In genomic region chrX:130051176-130051845, GRCh38 we compare ENCODE assay signal across 27 cellular contexts.
"Had no signal": no experiment of that assay in that cellular context is flagged by ENCODE, and none has a peak within 500 bp of the region (broad histone marks: within the 10 kb centered on the region; RNA-seq: fewer than 3 reads in every experiment).

No MANE protein-coding gene starts in this region.

- H3K9me3 Mint-ChIP-seq: naive thymus-derived CD8-positive, alpha-beta T cell; stimulated activated memory B cell treated with anti-CD40 and anti-IgM and Interleukin-4, amounts not matched to agents 10 μg/mL and 1 μg/mL and 100 μg/mL, for 72 hours; stimulated activated naive CD8-positive, alpha-beta T cell treated with anti-CD3 and anti-CD28 coated beads, Interleukin-15, amount 100 ng/mL, for 72 hours had no signal

- H3K27ac Mint-ChIP-seq: nephron; stimulated activated memory B cell treated with anti-CD40 and anti-IgM and Interleukin-4, amounts not matched to agents 10 μg/mL and 1 μg/mL and 100 μg/mL, for 72 hours; stimulated activated naive CD8-positive, alpha-beta T cell treated with anti-CD3 and anti-CD28 coated beads, Interleukin-15, amount 100 ng/mL, for 72 hours had no signal

- H3K4me3 ChIP-seq: hepatocyte, left lung, lower lobe of right lung, psoas muscle, right lobe of liver, smooth muscle cell, tibial nerve, upper lobe of left lung, vagina had no signal

- H3K4me1 Mint-ChIP-seq: naive thymus-derived CD8-positive, alpha-beta T cell; neural crest cell; stimulated activated memory B cell treated with anti-CD40 and anti-IgM and Interleukin-4, amounts not matched to agents 10 μg/mL and 1 μg/mL and 100 μg/mL, for 72 hours; stimulated activated naive CD8-positive, alpha-beta T cell treated with anti-CD3 and anti-CD28 coated beads, Interleukin-15, amount 100 ng/mL, for 72 hours had no signal

- H3K27me3 ChIP-seq: hepatocyte, left lung, right lobe of liver, tibial nerve, upper lobe of left lung, vagina had no signal

- DNase-seq: kidney glomerular epithelial cell; left colon; left lung; lower lobe of right lung; mammary epithelial cell; mesenchymal stem cell; naive thymus-derived CD8-positive, alpha-beta T cell; nucleus accumbens; right lobe of liver; stimulated activated CD4-positive, alpha-beta T cell treated with anti-CD3 and anti-CD28 coated beads, Interleukin-1b, Interleukin-23, amount 100 ng/mL, for 48 hours; stimulated activated CD4-positive, alpha-beta T cell treated with anti-CD3 and anti-CD28 coated beads, Interleukin-2, amount 100 ng/mL, for 48 hours; stimulated activated CD4-positive, alpha-beta T cell treated with anti-CD3 and anti-CD28 coated beads, Interleukin-4, amount 100 ng/mL, for 4 hours; stimulated activated CD8-positive, alpha-beta memory T cell treated with anti-CD3 and anti-CD28 coated beads, Interleukin-4, amount 100 ng/mL, for 48 hours; stimulated activated naive CD4-positive, alpha-beta T cell treated with Interleukin-2 at 50 U/mL for 16 hours; stimulated activated naive CD8-positive, alpha-beta T cell treated with anti-CD3 and anti-CD28 coated beads, Interleukin-15, amount 100 ng/mL, for 72 hours; substantia nigra; upper lobe of left lung had no signal

- H3K9me3 ChIP-seq: left lung, lower lobe of right lung, psoas muscle, right lobe of liver, tibial nerve, upper lobe of left lung, vagina had no signal

- H3K4me3 Mint-ChIP-seq: naive thymus-derived CD8-positive, alpha-beta T cell; nephron; neural crest cell; stimulated activated memory B cell treated with anti-CD40 and anti-IgM and Interleukin-4, amounts not matched to agents 10 μg/mL and 1 μg/mL and 100 μg/mL, for 72 hours; stimulated activated naive CD8-positive, alpha-beta T cell treated with anti-CD3 and anti-CD28 coated beads, Interleukin-15, amount 100 ng/mL, for 72 hours had no signal

- H3K9ac ChIP-seq: parathyroid adenoma had no signal

- H3K27me3 Mint-ChIP-seq: naive thymus-derived CD8-positive, alpha-beta T cell; stimulated activated memory B cell treated with anti-CD40 and anti-IgM and Interleukin-4, amounts not matched to agents 10 μg/mL and 1 μg/mL and 100 μg/mL, for 72 hours; stimulated activated naive CD8-positive, alpha-beta T cell treated with anti-CD3 and anti-CD28 coated beads, Interleukin-15, amount 100 ng/mL, for 72 hours had no signal

- H3K4me2 ChIP-seq: hepatocyte, smooth muscle cell had no signal

- H3K4me1 ChIP-seq: left lung, lower lobe of right lung, parathyroid adenoma, right lobe of liver, tibial nerve, upper lobe of left lung had no signal

- H3K79me2 ChIP-seq: hepatocyte, parathyroid adenoma had no signal

- FAIRE-seq: keratinocyte had no signal

- H2AFZ ChIP-seq: hepatocyte, parathyroid adenoma had no signal

- H3K27ac ChIP-seq: hepatocyte, left lung, lower lobe of right lung, parathyroid adenoma, psoas muscle, right lobe of liver, tibial nerve, upper lobe of left lung, vagina had no signal
